8 cellular contexts compared by ENCODE assay signal in genomic region chr15:71752604-71753289, GRCh38. TPM values are rescaled to one million over a fixed set of nuclear protein-coding genes. Genes with fewer than 3 reads are reported as not detected.
DNase-seq lines count a peak whose midpoint lies in the region; ATAC-seq, FAIRE-seq and TF ChIP-seq lines count a peak whose summit lies in the region.

No MANE protein-coding gene starts in this region.

- H2BK20ac ChIP-seq in H1 (ENCODE audit: low read length) = no peak overlapping the region

- no peak overlapping the region for H3K18ac ChIP-seq in H1 (ENCODE audit: extremely low read depth, low read length)
- no peak overlapping the region for H3K18ac ChIP-seq in trophoblast cell (ENCODE audit: low read length)

- no peak overlapping the region for H3K56ac ChIP-seq in H1 (replicated peaks; ENCODE audit: insufficient read length, low read depth, low read length)

- no peaks in the 10 kb centered on the region for H4K20me1 ChIP-seq in H1 (replicated peaks in 1 of 2; ENCODE audit: control insufficient read depth in 1 of 2, insufficient read depth in 2 of 2, low read length in 2 of 2)

- H3K27me3 ChIP-seq in NT2/D1 (ENCODE audit: insufficient read depth, insufficient read length) = no peaks in the 10 kb centered on the region
- H3K27me3 ChIP-seq in H1 (replicated peaks in 1 of 4; ENCODE audit: control insufficient read depth in 3 of 4, extremely low read depth in 1 of 4, insufficient read depth in 3 of 4, low read length in 3 of 4) = no peaks in the 10 kb centered on the region
- H3K27me3 ChIP-seq in trophoblast cell (ENCODE audit: insufficient read depth, low read length) = no peaks in the 10 kb centered on the region

- no peak overlapping the region for H4K5ac ChIP-seq in H1 (ENCODE audit: insufficient read length, low read depth, low read length)

- H3K14ac ChIP-seq in H1 (ENCODE audit: insufficient read length) = no peak overlapping the region
- H3K14ac ChIP-seq in trophoblast cell (ENCODE audit: low read length) = no peak overlapping the region

- no peak overlapping the region for H2AFZ ChIP-seq in H1 (ENCODE audit: low read length)
- no peak overlapping the region for H2AFZ ChIP-seq in trophoblast cell (ENCODE audit: insufficient read depth, low read length, poor library complexity)

- no peak overlapping the region for H4K12ac ChIP-seq in trophoblast cell (ENCODE audit: low read depth, low read length)

- H3K79me2 ChIP-seq in H1 (ENCODE audit: control insufficient read depth in 1 of 2, insufficient read depth in 2 of 2, low read length in 2 of 2) = no peaks in the 10 kb centered on the region
- H3K79me2 ChIP-seq in trophoblast cell (ENCODE audit: control insufficient read depth, insufficient read depth, low read length, poor library complexity) = no peaks in the 10 kb centered on the region

- H2BK120ac ChIP-seq in H1 (replicated peaks; ENCODE audit: low read depth, low read length) = no peak overlapping the region
- H2BK120ac ChIP-seq in trophoblast cell (ENCODE audit: insufficient read depth, low read length, poor library complexity) = no peak overlapping the region

- 68% methylated on average over 11 of the region's 11 CpGs; no CpG with 5 or more reads in 1 of the 2 experiments for WGBS in H1 (ENCODE audit: extremely low coverage in 1 of 2, insufficient coverage in 1 of 2, insufficient read length in 1 of 2, insufficient replicate concordance in 2 of 2, low coverage in 1 of 2, low lambda C conversion rate in 2 of 2, missing lambda C conversion rate in 1 of 2), 2 experiments
- no CpG with 5 or more reads among the region's 11 CpGs for WGBS in trophoblast cell (ENCODE audit: extremely low coverage, insufficient coverage, insufficient read length)

- no peaks in the 10 kb centered on the region for H3K36me3 ChIP-seq in NT2/D1 (ENCODE audit: insufficient read depth, insufficient read length, low read length)
- no peaks in the 10 kb centered on the region for H3K36me3 ChIP-seq in H1 (ENCODE audit: control insufficient read depth in 2 of 4, insufficient read depth in 4 of 4, low read length in 3 of 4)
- no peaks in the 10 kb centered on the region for H3K36me3 ChIP-seq in trophoblast cell (ENCODE audit: control insufficient read depth in 1 of 2, insufficient read depth in 2 of 2, low read length in 2 of 2)

- FAIRE-seq in H1 (lab: Jason Lieb, UNC) = no peak

- H2AK5ac ChIP-seq in H1 (ENCODE audit: low read depth, low read length) (no peak overlapping the region), trophoblast cell (ENCODE audit: low read length) (no peak overlapping the region)

- no peak overlapping the region for H4K91ac ChIP-seq in H1 (replicated peaks; ENCODE audit: insufficient read length, low read length)
- no peak overlapping the region for H4K91ac ChIP-seq in trophoblast cell (ENCODE audit: low read depth, low read length)

- H3K9me3 ChIP-seq in NT2/D1 (ENCODE audit: insufficient read depth, low read length) (0 out of 2 replicates have a peak, but pooled peaks cover 6% of the 10 kb centered on the region), H1 (ENCODE audit: insufficient read depth in 2 of 2, low read depth in 1 of 2, low read length in 1 of 2) (no peaks in the 10 kb centered on the region; a peak in 1 of 4 replicates), trophoblast cell (ENCODE audit: insufficient read depth, low read depth, low read length) (peaks cover 3% of the 10 kb centered on the region)

- H2BK12ac ChIP-seq in H1 (ENCODE audit: low read depth, low read length) (no peak overlapping the region), trophoblast cell (ENCODE audit: low read length) (no peak overlapping the region)

- H3K79me1 ChIP-seq in H1 (ENCODE audit: low read depth, low read length) = no peaks in the 10 kb centered on the region
- no peaks in the 10 kb centered on the region for H3K79me1 ChIP-seq in trophoblast cell (ENCODE audit: low read length)

- TF ChIP-seq CTCF in AG04449 (IDR thresholded peaks at IDR 0.05; ENCODE audit: insufficient read depth, low read length, missing control alignments) = peak; percentile 62
- TF ChIP-seq CTCF in GM10266 (IDR thresholded peaks at IDR 0.05; ENCODE audit: control insufficient read depth, insufficient read depth, low read depth, missing control alignments) = peak; percentile 54
- peak; percentile 28 to 66 (median 57) for TF ChIP-seq CTCF in H1 (IDR thresholded peaks at IDR 0.05; ENCODE audit: control extremely low read depth in 1 of 3, insufficient read depth in 1 of 3, low read depth in 1 of 3, low read length in 3 of 3)

- H3K4ac ChIP-seq in H1 (replicated peaks; ENCODE audit: insufficient read length, low read depth, low read length) (no peak overlapping the region), trophoblast cell (ENCODE audit: low read depth, low read length) (no peak overlapping the region)

- no peak overlapping the region for H3K27ac ChIP-seq in H1 (ENCODE audit: low read depth, low read length)
- H3K27ac ChIP-seq in trophoblast cell (ENCODE audit: low read depth, low read length) = no peak overlapping the region

- no peak for TF ChIP-seq EP300 in H1 (IDR thresholded peaks at IDR 0.05; ENCODE audit: borderline replicate concordance in 1 of 2, low read depth in 2 of 2, low read length in 2 of 2)

- no peak overlapping the region for H4K8ac ChIP-seq in H1 (ENCODE audit: extremely low read depth, insufficient read depth, low read length)
- H4K8ac ChIP-seq in trophoblast cell (ENCODE audit: low read depth, low read length) = no peak overlapping the region

- H3K23ac ChIP-seq in H1 (ENCODE audit: insufficient read length) (no peak overlapping the region), trophoblast cell (ENCODE audit: low read length) (no peak overlapping the region)

- DNase-seq in AG04449 (ENCODE audit: low read depth, low spot score) (peak; percentile 92), GM10266 (ENCODE audit: extremely low spot score) (peak; percentile 53), NT2/D1 (ENCODE audit: low read depth, low spot score) (peak; percentile 16), H1 (ENCODE audit: low read depth in 1 of 2, low spot score in 2 of 2) (no peak), trophoblast cell (peak; percentile 35 to 70), NCI-H187 treated with DMSO at 0.1 percent for 48 hours (lab: John Stamatoyannopoulos, UW) (no peak), GM19238 (ENCODE audit: insufficient read length, low spot score) (no peak)

- no peaks in the 10 kb centered on the region for H3K23me2 ChIP-seq in H1 (ENCODE audit: low read depth, low read length)

- no peak overlapping the region for H2BK15ac ChIP-seq in H1 (ENCODE audit: low read length)

- ATAC-seq in HG03139 (IDR thresholded peaks at IDR 0.05; ENCODE audit: unreplicated experiment) = no peak

- no peak overlapping the region for H2BK5ac ChIP-seq in H1 (ENCODE audit: low read depth, low read length)
- no peak overlapping the region for H2BK5ac ChIP-seq in trophoblast cell (ENCODE audit: low read depth, low read length, poor library complexity)

- H3K4me3 ChIP-seq in AG04449 (ENCODE audit: low read depth, low read length) (no peak overlapping the region), NT2/D1 (ENCODE audit: insufficient read length, low read depth) (no peak overlapping the region), H1 (ENCODE audit: extremely low read depth in 1 of 4, insufficient read depth in 2 of 4, low read depth in 3 of 4, low read length in 4 of 4) (no peak overlapping the region), trophoblast cell (ENCODE audit: low read depth, low read length) (no peak overlapping the region)

- POLR2A ChIA-PET in AG04449 (lab: Yijun Ruan, JAX) = interaction anchor here (0.8 kb wide), 1 partner anchor 9 kb away, joined by 3 read pairs; no protein-coding TSS in a partner anchor
- POLR2A ChIA-PET in H1 (lab: Charles Lee; ENCODE audit: partially characterized antibody) = interaction anchor here (1.3 kb wide), 1 partner anchor 28 kb away, joined by 7 read pairs; no protein-coding TSS in a partner anchor

- CTCF ChIA-PET in AG04449 (lab: Yijun Ruan, JAX) = interaction anchor here (0.8 to 6.1 kb wide), 35 partner anchors 9 to 860 kb away, joined by 3 to 171 read pairs (median 6); partner anchors contain the start of genes LRRC49 and THAP10
- CTCF ChIA-PET in H1 (lab: Charles Lee; ENCODE audit: partially characterized antibody) = interaction anchor here (0.5 to 5.3 kb wide), 35 partner anchors 9 to 790 kb away, joined by 3 to 67 read pairs (median 5); no protein-coding TSS in a partner anchor

- H3K4me1 ChIP-seq in NT2/D1 (ENCODE audit: insufficient read depth, insufficient read length) (no peaks in the 10 kb centered on the region), H1 (replicated peaks in 1 of 4; ENCODE audit: control insufficient read depth in 3 of 4, insufficient read depth in 4 of 4, low read length in 3 of 4) (no peaks in the 10 kb centered on the region), trophoblast cell (ENCODE audit: control insufficient read depth in 1 of 2, insufficient read depth in 2 of 2, low read length in 2 of 2) (no peaks in the 10 kb centered on the region)

- H3K4me2 ChIP-seq in H1 (ENCODE audit: insufficient read depth in 1 of 2, low read depth in 2 of 2, low read length in 2 of 2) (no peak overlapping the region), trophoblast cell (ENCODE audit: low read length) (no peak overlapping the region)

- no peak for TF ChIP-seq POLR2A in H1 (IDR thresholded peaks at IDR 0.05; ENCODE audit: control extremely low read depth in 1 of 2, low read depth in 2 of 2, low read length in 2 of 2)

- peak; percentile 64 to 72 for TF ChIP-seq RAD21 in H1 (IDR thresholded peaks at IDR 0.05 in 1 of 2, conservative IDR thresholded peaks at IDR 0.05 in 1 of 2; ENCODE audit: low read depth in 2 of 2, low read length in 2 of 2)

- no peak overlapping the region for H3K9ac ChIP-seq in NT2/D1 (ENCODE audit: insufficient read length, low read depth)
- no peak overlapping the region for H3K9ac ChIP-seq in H1 (replicated peaks in 1 of 4; ENCODE audit: extremely low read depth in 1 of 4, low read depth in 3 of 4, low read length in 3 of 4)
- no peak overlapping the region for H3K9ac ChIP-seq in trophoblast cell (ENCODE audit: low read length)

TF ChIP-seq in H1, 55 proteins besides CTCF, POLR2A, EP300 and RAD21 (continues in another document):
- TF ChIP-seq CBX8 (IDR thresholded peaks at IDR 0.05; ENCODE audit: borderline replicate concordance, low read depth, low read length) = no peak
- no peak for TF ChIP-seq JUND (IDR thresholded peaks at IDR 0.05; ENCODE audit: low read length)
- TF ChIP-seq ZNF274 (IDR thresholded peaks at IDR 0.05; ENCODE audit: borderline replicate concordance, extremely low read depth, low read length) = no peak
- TF ChIP-seq TAF7 (optimal IDR thresholded peaks at IDR 0.05; ENCODE audit: borderline replicate concordance, low read depth, low read length) = no peak

RNA-seq across cellular contexts. Expression of gene NR2E3, which starts 57.6 kb away (rescaled TPM):
- 0.40 and 0.56 TPM in 2 replicates for total RNA-seq in H1 (2021; fragmentation: NEBNext Ultra II Directional; extraction: Animal tissue kit (Norgen Biotek cat#: 25700))
- polyA plus RNA-seq in H1 (2011; rRNA removed) = 0.67 and 0.80 TPM in 2 replicates
- 0.69 TPM for polyA plus RNA-seq in H1 (2011; cell fraction: cytosol; rRNA removed)
- 4.3 TPM for polyA plus RNA-seq in H1 (2011; cell fraction: nucleus; rRNA removed)
- polyA plus RNA-seq in H1 (2012, experiment 1 of 2) = 0.76 to 1.2 TPM (median 0.99 TPM) in 4 replicates
- polyA plus RNA-seq in H1 (2012, experiment 2 of 2) = 0.10 TPM
- 0.53 TPM for polyA plus RNA-seq in H1 (2013, experiment 1 of 2)
- polyA plus RNA-seq in H1 (2013, experiment 2 of 2) = 0.42 TPM
- 0.66 and 0.73 TPM in 2 replicates for polyA minus RNA-seq in H1 (2011; rRNA and poly(A)+ RNA removed)
- polyA minus RNA-seq in H1 (2011; cell fraction: cytosol; rRNA and poly(A)+ RNA removed) = 0.51 TPM
- 2.3 TPM for polyA minus RNA-seq in H1 (2011; cell fraction: nucleus; rRNA and poly(A)+ RNA removed)
- polyA plus RNA-seq in trophoblast cell (2013) = 0.12 and 0.14 TPM in 2 replicates

Comparison
In these comparisons a context has a peak if more than half of its experiments do, and no peak if none do; other contexts are left out.
1. DNase-seq: peak in AG04449 (single experiment), GM10266 (single experiment), NT2/D1 (single experiment) and trophoblast cell (2 of 2); none in H1 (0 of 2), NCI-H187 treated with DMSO at 0.1 percent for 48 hours (single experiment) and GM19238 (single experiment).
2. Peak in every context shown above with its lines, with median percentiles within 50 percentile points of each other: CTCF ChIP-seq.